In genomic region chr3:146187334-146187950, GRCh38 we compare ENCODE assay signal across 8 cellular contexts. TPM values are rescaled to one million over a fixed set of nuclear protein-coding genes. Genes with fewer than 3 reads are reported as not detected.
DNase-seq lines count a peak whose midpoint lies in the region; ATAC-seq and TF ChIP-seq lines count a peak whose summit lies in the region.

No MANE protein-coding gene starts in this region.

- intact Hi-C loops in colonic mucosa (cut with DNase I): loop anchor here (5.0 kb wide), 1 partner anchor 120 kb away; no protein-coding TSS in a partner anchor

- no peaks in the 10 kb centered on the region for H3K79me2 ChIP-seq in neural cell (replicated peaks; ENCODE audit: insufficient read depth, low read length)

- H3K4me3 ChIP-seq in colonic mucosa: no peak overlapping the region
- no peak overlapping the region for H3K4me3 ChIP-seq in neural cell (ENCODE audit: low read length)

- TF ChIP-seq CTCF in GM12872 (IDR thresholded peaks at IDR 0.05; ENCODE audit: insufficient read depth, low read depth, low read length): peak; percentile 23; the same call in 1 of the 3 replicates
- TF ChIP-seq CTCF in colonic mucosa (IDR thresholded peaks at IDR 0.05): peak; percentile 25
- TF ChIP-seq CTCF in neural cell (IDR thresholded peaks at IDR 0.05; ENCODE audit: poor library complexity, severe bottlenecking): peak; percentile 72

- H3K27me3 ChIP-seq in colonic mucosa: no peaks in the 10 kb centered on the region
- no peaks in the 10 kb centered on the region for H3K27me3 ChIP-seq in neural cell (ENCODE audit: insufficient read depth, low read depth, low read length)

- H3K36me3 ChIP-seq in colonic mucosa (no peaks in the 10 kb centered on the region), neural cell (ENCODE audit: insufficient read depth, low read length) (no peaks in the 10 kb centered on the region)

- H4K20me1 ChIP-seq in neural cell (ENCODE audit: insufficient read depth): no peaks in the 10 kb centered on the region

- no peak overlapping the region for H2AFZ ChIP-seq in neural cell (ENCODE audit: low read depth, low read length)

- no peak for TF ChIP-seq EP300 in neural cell (conservative IDR thresholded peaks at IDR 0.05; ENCODE audit: poor library complexity, severe bottlenecking)

- H3K9ac ChIP-seq in colonic mucosa (ENCODE audit: low read depth in 2 of 2, low read length in 2 of 2) (no peak overlapping the region), neural cell (ENCODE audit: low read length) (no peak overlapping the region)

- H3F3A ChIP-seq in neural cell (ENCODE audit: insufficient read depth, low read length, poor library complexity, severe bottlenecking): no peaks in the 10 kb centered on the region

- peak; percentile 78 for TF ChIP-seq RAD21 in neural cell (conservative IDR thresholded peaks at IDR 0.05)

- no peaks in the 10 kb centered on the region for H3K9me2 ChIP-seq in neural cell (ENCODE audit: insufficient read depth, low read length)

- no peaks in the 10 kb centered on the region for H3K4me1 ChIP-seq in colonic mucosa

- H3K27ac ChIP-seq in colonic mucosa: no peak overlapping the region
- H3K27ac ChIP-seq in neural cell (ENCODE audit: low read length): no peak overlapping the region

- DNase-seq in NCI-H2227 (lab: John Stamatoyannopoulos, UW; ENCODE audit: unreplicated experiment) (peak; percentile 43), colonic mucosa (peak; percentile 35), HuH-7.5 (ENCODE audit: low spot score) (no peak)
- DNase-seq in stimulated activated CD4-positive, alpha-beta T cell treated with anti-CD3 and anti-CD28 coated beads, Interleukin-12 subunit alpha, Interleukin-12 subunit beta, amount 100 ng/mL, for 4 hours: no peak

- ATAC-seq in GM19455 (IDR thresholded peaks at IDR 0.05; ENCODE audit: unreplicated experiment) (no peak), HG03095 (IDR thresholded peaks at IDR 0.05; ENCODE audit: unreplicated experiment) (no peak)

- H3K9me3 ChIP-seq in colonic mucosa: no peaks in the 10 kb centered on the region
- H3K9me3 ChIP-seq in neural cell (ENCODE audit: low read length): no peaks in the 10 kb centered on the region

- no peak overlapping the region for H3K4me2 ChIP-seq in neural cell (ENCODE audit: low read length)

TF ChIP-seq in neural cell, 6 proteins besides CTCF, POLR2A, EP300 and RAD21:
- TF ChIP-seq EZH2 (IDR thresholded peaks at IDR 0.05; ENCODE audit: borderline replicate concordance, insufficient read depth, low read length, poor library complexity, severe bottlenecking): no peak
- peak; percentile 68 for TF ChIP-seq SMC3 (conservative IDR thresholded peaks at IDR 0.05; ENCODE audit: poor library complexity)

RNA-seq across cellular contexts. Expression of gene PLOD2, which starts 26.5 kb away (rescaled TPM):
- 100 to 1,000 TPM in 1 of 2 donors, 10 to 100 TPM in 1; 66.7 to 245 TPM for total RNA-seq in colonic mucosa
- 2.9 and 5.6 TPM in 2 replicates for polyA plus RNA-seq in neural cell
- polyA minus RNA-seq in neural cell: 4.9 and 5.1 TPM in 2 replicates

Comparison
In these comparisons a context has a peak if more than half of its experiments do, and no peak if none do; other contexts are left out.
1. DNase-seq: peak in NCI-H2227 (single experiment) and colonic mucosa (single experiment); none in stimulated activated CD4-positive, alpha-beta T cell treated with anti-CD3 and anti-CD28 coated beads, Interleukin-12 subunit alpha, Interleukin-12 subunit beta, amount 100 ng/mL, for 4 hours (single experiment) and HuH-7.5 (single experiment).
2. Peak in every context shown above with its lines, with median percentiles within 50 percentile points of each other: CTCF ChIP-seq.